Comparison of ENCODE assay signal across 18 cellular contexts in genomic region chr3:67637255-67637900, GRCh38. TPM values are rescaled to one million over a fixed set of nuclear protein-coding genes. Genes with fewer than 3 reads are reported as not detected.
A peak's percentile ranks its signal among the peaks of the same experiment; 100 is the strongest.
DNase-seq lines count a peak whose midpoint lies in the region; ATAC-seq, FAIRE-seq and TF ChIP-seq lines count a peak whose summit lies in the region.
"Had no signal": no experiment of that assay in that cellular context is flagged by ENCODE, and none has a peak within 500 bp of the region (broad histone marks: within the 10 kb centered on the region; RNA-seq: fewer than 3 reads in every experiment).

No MANE protein-coding gene starts in this region.

- TF ChIP-seq POLR2A in HepG2 (IDR thresholded peaks at IDR 0.05; ENCODE audit: insufficient read depth in 1 of 2, low read depth in 2 of 2, low read length in 2 of 2) = no peak

- no peak for DNase-seq in HepG2 (ENCODE audit: low spot score)
- DNase-seq in GM23248 = no peak
- no peak for DNase-seq in naive thymus-derived CD4-positive, alpha-beta T cell
- no peak for DNase-seq in NCI-H748 (lab: John Stamatoyannopoulos, UW; ENCODE audit: unreplicated experiment)
- no peak for DNase-seq in NCI-H774 (lab: John Stamatoyannopoulos, UW)
- DNase-seq: Calu3, DMS 273 treated with DMSO at 0.1 percent for 48 hours, EL, H7, IMR-90, KBM-7 had no signal

- peaks cover 6 to 55% (median 18%) of the 10 kb centered on the region in 5 donors for H3K36me3 Mint-ChIP-seq in naive thymus-derived CD4-positive, alpha-beta T cell

- TF ChIP-seq EP300 in HepG2 (IDR thresholded peaks at IDR 0.05; ENCODE audit: low read depth in 2 of 2, low read length in 2 of 2) (no peak), HepG2 (CRISPR knock-in tag; IDR thresholded peaks at IDR 0.05; ENCODE audit: borderline replicate concordance) (no peak)

- H3K79me2 ChIP-seq in HepG2 (ENCODE audit: insufficient read depth, low read length) = peaks cover 12% of the 10 kb centered on the region
- H3K79me2 ChIP-seq in GM23248 (ENCODE audit: insufficient read depth) = peaks cover 90% of the 10 kb centered on the region

- H3K4me1 ChIP-seq in liver (ENCODE audit: control insufficient read depth in 4 of 4, insufficient read depth in 4 of 4, low read length in 3 of 4) = peaks cover 0 to 24% (median 4%) of the 10 kb centered on the region in 4 donors
- peaks cover 1% of the 10 kb centered on the region for H3K4me1 ChIP-seq in HepG2 (ENCODE audit: insufficient read depth, low read length)
- peaks cover 32% of the 10 kb centered on the region for H3K4me1 ChIP-seq in GM23248 (ENCODE audit: insufficient read depth)
- H3K4me1 ChIP-seq in naive thymus-derived CD4-positive, alpha-beta T cell (ENCODE audit: control insufficient read depth in 2 of 2, insufficient read depth in 2 of 2, low read length in 2 of 2) = peaks cover 0 to 46% of the 10 kb centered on the region in 2 donors

- H3K27me3 ChIP-seq in liver (ENCODE audit: control insufficient read depth in 4 of 4, insufficient read depth in 4 of 4, low read length in 3 of 4) (no peaks in the 10 kb centered on the region), HepG2 (ENCODE audit: control insufficient read depth in 1 of 2, insufficient read depth in 2 of 2, low read length in 2 of 2) (no peaks in the 10 kb centered on the region), GM23248 (replicated peaks; ENCODE audit: insufficient read depth) (no peaks in the 10 kb centered on the region)
- no peaks in the 10 kb centered on the region for H3K27me3 ChIP-seq in naive thymus-derived CD4-positive, alpha-beta T cell (ENCODE audit: control insufficient read depth in 2 of 2, insufficient read depth in 2 of 2, low read length in 2 of 2)

- CTCF ChIA-PET in HepG2 (lab: Yijun Ruan, JAX; ENCODE audit: low intra/inter-chr PET ratio, low total read pairs) = no interaction called here
- CTCF ChIA-PET in naive thymus-derived CD4-positive, alpha-beta T cell (lab: Charles Lee) = no interaction called here

- intact Hi-C loops in HepG2 (cut with micrococcal nuclease; ENCODE audit: unreplicated experiment) = no loop called here
- intact Hi-C loops in naive thymus-derived CD4-positive, alpha-beta T cell (cut with micrococcal nuclease) = no loop called here

- peaks cover 40 to 96% (median 83%) of the 10 kb centered on the region in 7 donors for H3K4me1 Mint-ChIP-seq in naive thymus-derived CD4-positive, alpha-beta T cell
- H3K4me1 Mint-ChIP-seq: CD14-positive monocyte had no signal

- H3K4me3 ChIP-seq in liver (ENCODE audit: low read depth in 1 of 3, low read length in 3 of 3) (no peak overlapping the region), HepG2 (replicated peaks in 1 of 3; ENCODE audit: insufficient read depth in 1 of 3, low read depth in 2 of 3, low read length in 3 of 3) (no peak overlapping the region), GM23248 (no peak overlapping the region)
- no peak overlapping the region for H3K4me3 ChIP-seq in naive thymus-derived CD4-positive, alpha-beta T cell (ENCODE audit: low read length)
- H3K4me3 ChIP-seq: A549 had no signal

- H3K9ac ChIP-seq in liver (ENCODE audit: low read depth in 1 of 2, low read length in 2 of 2) (no peak overlapping the region), HepG2 (ENCODE audit: insufficient read depth, low read depth, low read length) (no peak overlapping the region), GM23248 (no peak overlapping the region)

- H3K9me3 ChIP-seq in liver (ENCODE audit: control insufficient read depth in 4 of 4, low read length in 3 of 4) (no peaks in the 10 kb centered on the region), HepG2 (ENCODE audit: low read length) (no peaks in the 10 kb centered on the region), GM23248 (ENCODE audit: low read depth) (no peaks in the 10 kb centered on the region)
- no peaks in the 10 kb centered on the region for H3K9me3 ChIP-seq in naive thymus-derived CD4-positive, alpha-beta T cell (ENCODE audit: control insufficient read depth in 2 of 3, low read length in 3 of 3)
- H3K9me3 ChIP-seq: A549 had no signal

- H3K36me3 ChIP-seq in liver (ENCODE audit: control insufficient read depth in 4 of 4, insufficient read depth in 3 of 4, low read depth in 1 of 4, low read length in 3 of 4) (peaks cover 0 to 3% (median 1%) of the 10 kb centered on the region in 4 donors), HepG2 (replicated peaks in 1 of 2; ENCODE audit: control insufficient read depth in 1 of 2, insufficient read depth in 2 of 2, low read length in 2 of 2) (peaks cover 2 to 15% of the 10 kb centered on the region in 2 experiments; a peak in 3 of 5 replicates), GM23248 (ENCODE audit: low read depth) (no peaks in the 10 kb centered on the region)
- H3K36me3 ChIP-seq in naive thymus-derived CD4-positive, alpha-beta T cell (ENCODE audit: control insufficient read depth in 2 of 3, insufficient read depth in 3 of 3, low read length in 3 of 3) = peaks cover 0 to 10% (median 0%) of the 10 kb centered on the region in 3 experiments

- H3K9me3 Mint-ChIP-seq in naive thymus-derived CD4-positive, alpha-beta T cell = no peaks in the 10 kb centered on the region
- H3K9me3 Mint-ChIP-seq: CD14-positive monocyte had no signal

- WGBS in liver = 48% methylated on average over 4 of the region's 4 CpGs
- WGBS in HepG2 (ENCODE audit: low lambda C conversion rate) = 95% methylated on average over 4 of the region's 4 CpGs
- WGBS in GM23248 (ENCODE audit: low coverage in 1 of 2, low lambda C conversion rate in 2 of 2, missing lambda C conversion rate in 2 of 2), 2 experiments = 54% methylated on average over 4 of the region's 4 CpGs

- H3K4me2 ChIP-seq in HepG2 (ENCODE audit: low read depth, low read length) = no peak overlapping the region
- peak overlapping the region; percentile 3 for H3K4me2 ChIP-seq in GM23248 (ENCODE audit: unreplicated experiment)
- H3K4me2 ChIP-seq: A549 had no signal

- H4K20me1 ChIP-seq in HepG2 (ENCODE audit: insufficient read depth, low read length) (no peaks in the 10 kb centered on the region), GM23248 (ENCODE audit: insufficient read depth) (no peaks in the 10 kb centered on the region)

- no peak for TF ChIP-seq CTCF in liver (IDR thresholded peaks at IDR 0.05; ENCODE audit: low read depth, low read length, missing input control)
- no peak for TF ChIP-seq CTCF in HepG2 (CRISPR knock-in tag; IDR thresholded peaks at IDR 0.05)

- no peak for FAIRE-seq in HepG2 (lab: Jason Lieb, UNC)
- FAIRE-seq: A549, G401.6, GM12891, GM19239 had no signal

- H3K27ac ChIP-seq in liver (ENCODE audit: low read depth in 1 of 2, low read length in 2 of 2) (peak overlapping the region in 1 of 2 donors; percentile 37), HepG2 (ENCODE audit: extremely low read length, insufficient read depth, low read length) (no peak overlapping the region), GM23248 (no peak overlapping the region)
- H3K27ac ChIP-seq in naive thymus-derived CD4-positive, alpha-beta T cell (ENCODE audit: low read depth, low read length) = no peak overlapping the region

- H3K4me3 Mint-ChIP-seq in naive thymus-derived CD4-positive, alpha-beta T cell = peak overlapping the region in 3 of 10 donors; percentile 16 to 38 (median 33)
- H3K4me3 Mint-ChIP-seq: CD14-positive monocyte had no signal

- BruUV-seq in HepG2 (replicated peaks; lab: Mats Ljungman, UMichigan) = no TSS peak

- no peaks in the 10 kb centered on the region for H3K27me3 Mint-ChIP-seq in naive thymus-derived CD4-positive, alpha-beta T cell

- TF ChIP-seq RAD21 in liver (IDR thresholded peaks at IDR 0.05) (no peak), HepG2 (CRISPR knock-in tag; IDR thresholded peaks at IDR 0.05) (no peak)

- H3K9me2 ChIP-seq in GM23248 (ENCODE audit: insufficient read depth) = no peaks in the 10 kb centered on the region

- ATAC-seq in HepG2 = no peak
- ATAC-seq in naive thymus-derived CD4-positive, alpha-beta T cell = no peak
- ATAC-seq in GM21723 (IDR thresholded peaks at IDR 0.05; ENCODE audit: unreplicated experiment) = no peak
- ATAC-seq: A549 had no signal

- POLR2A ChIA-PET in HepG2 (lab: Yijun Ruan, JAX) = interaction anchor here (1.3 kb wide), 1 partner anchor 10 kb away, joined by 3 read pairs; no protein-coding TSS in a partner anchor
- POLR2A ChIA-PET in naive thymus-derived CD4-positive, alpha-beta T cell (lab: Charles Lee) = interaction anchor here (0.6 to 1.9 kb wide), 4 partner anchors 9 to 57 kb away, joined by 3 to 4 read pairs (median 4); no protein-coding TSS in a partner anchor

- no peak overlapping the region for H2AFZ ChIP-seq in HepG2 (ENCODE audit: low read length)
- no peak overlapping the region for H2AFZ ChIP-seq in GM23248

- in situ Hi-C loops in HepG2 (cut with HindIII; ENCODE audit: extremely low pct_ligation_motif_present, low pct_unique_long_range_greater_than_20kb) = no loop called here
- in situ Hi-C loops in GM23248 (cut with MboI) = no loop called here

- peak overlapping the region in 8 of 9 donors; percentile 3 to 89 (median 55) for H3K27ac Mint-ChIP-seq in naive thymus-derived CD4-positive, alpha-beta T cell
- H3K27ac Mint-ChIP-seq: CD14-positive monocyte had no signal

- peaks cover 33% of the 10 kb centered on the region for H3F3A ChIP-seq in GM23248 (ENCODE audit: insufficient read depth)

RNA-seq across cellular contexts. Expression of gene SUCLG2, which starts 17.0 kb away (rescaled TPM):
- total RNA-seq in liver (100 to 1,000 TPM in 1 of 2 donors, 10 to 100 TPM in 1; 45.3 to 114 TPM), HepG2 (2016; rRNA removed; fragmentation: Illumina TruSeq; extraction: Trizol) (64.9 and 79.4 TPM in 2 replicates)
- polyA plus RNA-seq in liver (100 to 1,000 TPM in 1 of 2 donors, 10 to 100 TPM in 1; 77.2 to 108 TPM), HepG2 (2011; rRNA removed) (13.5 and 21.4 TPM in 2 replicates), GM23248 (2016; fragmentation: Nextera tagmentation; extraction: Ambion mirVana) (49.9 and 53.1 TPM in 2 replicates)
- 33.0 and 34.5 TPM in 2 replicates for total RNA-seq in HepG2 (2016; cell fraction: cytosol; rRNA removed; fragmentation: Illumina TruSeq; extraction: Trizol; ENCODE audit: low read depth)
- total RNA-seq in HepG2 (2016; cell fraction: insoluble cytoplasmic fraction; rRNA removed; fragmentation: Illumina TruSeq; extraction: Trizol) = 65.0 and 77.2 TPM in 2 replicates
- total RNA-seq in HepG2 (2016; cell fraction: membrane; rRNA removed; fragmentation: Illumina TruSeq; extraction: Trizol) = 28.2 and 33.3 TPM in 2 replicates
- 40.6 and 43.6 TPM in 2 replicates for total RNA-seq in HepG2 (2016; cell fraction: nucleus; rRNA removed; fragmentation: Illumina TruSeq; extraction: Trizol)
- polyA plus RNA-seq in HepG2 (2011; cell fraction: cytosol; rRNA removed) = 12.9 and 15.9 TPM in 2 replicates
- polyA plus RNA-seq in HepG2 (2011; cell fraction: nucleus; rRNA removed) = 3.4 and 4.4 TPM in 2 replicates
- polyA plus RNA-seq in HepG2 (2012) = 27.9 and 45.3 TPM in 2 replicates
- 10.9 and 11.1 TPM in 2 replicates for polyA plus RNA-seq in HepG2 (2016; cell fraction: cytosol; fragmentation: Illumina TruSeq; extraction: Trizol; ENCODE audit: low read depth)
- 70.4 and 76.1 TPM in 2 replicates for polyA plus RNA-seq in HepG2 (2016; cell fraction: insoluble cytoplasmic fraction; fragmentation: Illumina TruSeq; extraction: Trizol; ENCODE audit: low read depth)
- polyA plus RNA-seq in HepG2 (2016; cell fraction: membrane; fragmentation: Illumina TruSeq; extraction: Trizol; ENCODE audit: low read depth) = 20.7 and 22.2 TPM in 2 replicates
- polyA plus RNA-seq in HepG2 (2016; cell fraction: nucleus; fragmentation: Illumina TruSeq; extraction: Trizol; ENCODE audit: insufficient read depth, low read depth) = 25.5 and 26.9 TPM in 2 replicates
- 5.1 and 7.9 TPM in 2 replicates for polyA minus RNA-seq in HepG2 (2011; rRNA and poly(A)+ RNA removed; ENCODE audit: low replicate concordance)
- polyA minus RNA-seq in HepG2 (2011; cell fraction: cytosol; rRNA and poly(A)+ RNA removed) = 20.6 and 21.5 TPM in 2 replicates
- 30.3 and 32.4 TPM in 2 replicates for polyA minus RNA-seq in HepG2 (2011; cell fraction: nucleus; rRNA and poly(A)+ RNA removed)
- total RNA-seq in GM23248 (2014; rRNA removed; shearing (Covaris generic)) = 47.3 and 49.9 TPM in 2 replicates
- 10 to 100 TPM; 49.7 to 75.9 (median 61.4) TPM for total RNA-seq in naive thymus-derived CD4-positive, alpha-beta T cell
- polyA plus RNA-seq in naive thymus-derived CD4-positive, alpha-beta T cell = 10 to 100 TPM; 88.5 to 97.9 TPM
